In genomic region chr11:85626496-85626895, GRCh38 we compare ENCODE assay signal across 8 cellular contexts. TPM values are rescaled to one million over a fixed set of nuclear protein-coding genes. Genes with fewer than 3 reads are reported as not detected.
DNase-seq lines count a peak whose midpoint lies in the region; ATAC-seq and TF ChIP-seq lines count a peak whose summit lies in the region.

No MANE protein-coding gene starts in this region.

- peaks cover 6% of the 10 kb centered on the region for H3K79me1 ChIP-seq in mesenchymal stem cell (replicated peaks; ENCODE audit: low read length, poor library complexity, severe bottlenecking)

- POLR2A ChIA-PET in A673 (lab: Charles Lee; ENCODE audit: low non-redundant PET) = no interaction called here
- POLR2A ChIA-PET in activated naive CD8-positive, alpha-beta T cell treated with anti-CD3 and anti-CD28 coated beads, Interleukin-2, amount 10 ng/mL, durations not matched to agents 7 days and 5 days (lab: Charles Lee) = interaction anchor here (1.0 to 3.8 kb wide), 5 partner anchors 13 to 619 kb away, joined by 3 to 48 read pairs (median 12); partner anchors contain the start of genes CREBZF, EED and TMEM126A

- TF ChIP-seq CTCF in A673 (conservative IDR thresholded peaks at IDR 0.05; ENCODE audit: low read depth, low read length) (no peak), HFFc6 (IDR thresholded peaks at IDR 0.05) (no peak), brain microvascular endothelial cell (IDR thresholded peaks at IDR 0.05; ENCODE audit: low read depth, low read length, missing control alignments) (no peak)

- no peak overlapping the region for H2BK120ac ChIP-seq in mesenchymal stem cell (ENCODE audit: low read depth, low read length)

- peaks cover 22% of the 10 kb centered on the region for H3K4me1 Mint-ChIP-seq in HFFc6 (ENCODE audit: low read depth)
- H3K4me1 Mint-ChIP-seq in activated naive CD8-positive, alpha-beta T cell treated with anti-CD3 and anti-CD28 coated beads, Interleukin-2, amount 10 ng/mL, durations not matched to agents 7 days and 5 days = peaks cover 29% of the 10 kb centered on the region

- H3K4me3 ChIP-seq in A673 (ENCODE audit: low read depth, low read length, poor library complexity, severe bottlenecking) = peak overlapping the region; percentile 70
- H3K4me3 ChIP-seq in mesenchymal stem cell (ENCODE audit: insufficient read depth in 1 of 2, low read depth in 1 of 2, low read length in 2 of 2) = peak overlapping the region in 1 of 2 experiments; percentile 95
- no peak overlapping the region for H3K4me3 ChIP-seq in brain microvascular endothelial cell (ENCODE audit: low read depth, low read length)

- H3K18ac ChIP-seq in mesenchymal stem cell (ENCODE audit: low read depth in 1 of 2, low read length in 2 of 2) = no peak overlapping the region

- no peaks in the 10 kb centered on the region for H3K9me3 ChIP-seq in A673 (ENCODE audit: low read depth, low read length, poor library complexity, severe bottlenecking)
- no peaks in the 10 kb centered on the region for H3K9me3 ChIP-seq in mesenchymal stem cell (ENCODE audit: control insufficient read depth, low read length)

- H4K91ac ChIP-seq in mesenchymal stem cell (ENCODE audit: low read length) = no peak overlapping the region

- H2BK12ac ChIP-seq in mesenchymal stem cell (ENCODE audit: low read length in 2 of 2) = no peak overlapping the region

- no peaks in the 10 kb centered on the region for H3K36me3 Mint-ChIP-seq in HFFc6 (ENCODE audit: low read depth)
- peaks cover 10% of the 10 kb centered on the region for H3K36me3 Mint-ChIP-seq in activated naive CD8-positive, alpha-beta T cell treated with anti-CD3 and anti-CD28 coated beads, Interleukin-2, amount 10 ng/mL, durations not matched to agents 7 days and 5 days

- no peak overlapping the region for H2AFZ ChIP-seq in mesenchymal stem cell (ENCODE audit: low read depth, low read length)

- no peak overlapping the region for H3K4ac ChIP-seq in mesenchymal stem cell (ENCODE audit: low read depth in 1 of 2, low read length in 2 of 2)

- H2AK5ac ChIP-seq in mesenchymal stem cell (ENCODE audit: low read length, severe bottlenecking) = no peak overlapping the region

- in situ Hi-C loops in brain microvascular endothelial cell (cut with HindIII; ENCODE audit: low pct_ligation_motif_present, low sequenced_read_pairs) = no loop called here

- ATAC-seq in activated naive CD8-positive, alpha-beta T cell treated with anti-CD3 and anti-CD28 coated beads, Interleukin-2, amount 10 ng/mL, durations not matched to agents 7 days and 5 days (ENCODE audit: low read depth) = no peak

- H3K36me3 ChIP-seq in A673 (ENCODE audit: insufficient read depth, low read length, poor library complexity, severe bottlenecking) = peaks cover 5% of the 10 kb centered on the region
- peaks cover 2 to 11% of the 10 kb centered on the region in 2 experiments for H3K36me3 ChIP-seq in mesenchymal stem cell (ENCODE audit: control insufficient read depth in 1 of 2, insufficient read depth in 2 of 2, low read depth in 1 of 2, low read length in 2 of 2)
- H3K36me3 ChIP-seq in brain microvascular endothelial cell (replicated peaks) = no peaks in the 10 kb centered on the region

- H3K4me3 Mint-ChIP-seq in HFFc6 = peak overlapping the region; percentile 94
- peak overlapping the region; percentile 97 for H3K4me3 Mint-ChIP-seq in activated naive CD8-positive, alpha-beta T cell treated with anti-CD3 and anti-CD28 coated beads, Interleukin-2, amount 10 ng/mL, durations not matched to agents 7 days and 5 days

- peaks cover 4% of the 10 kb centered on the region for H3K27me3 Mint-ChIP-seq in HFFc6 (ENCODE audit: insufficient read depth)
- H3K27me3 Mint-ChIP-seq in activated naive CD8-positive, alpha-beta T cell treated with anti-CD3 and anti-CD28 coated beads, Interleukin-2, amount 10 ng/mL, durations not matched to agents 7 days and 5 days = peaks cover 2% of the 10 kb centered on the region

- H3K27me3 ChIP-seq in A673 (replicated peaks; ENCODE audit: insufficient read depth, low read depth, low read length, poor library complexity) = peaks cover 9% of the 10 kb centered on the region
- no peaks in the 10 kb centered on the region for H3K27me3 ChIP-seq in mesenchymal stem cell (ENCODE audit: control insufficient read depth in 1 of 2, insufficient read depth in 1 of 2, low read length in 2 of 2)
- H3K27me3 ChIP-seq in brain microvascular endothelial cell (replicated peaks) = no peaks in the 10 kb centered on the region

- DNase-seq in A673 (ENCODE audit: low spot score) (no peak), HFFc6 (no peak), mesenchymal stem cell (no peak), brain microvascular endothelial cell (no peak), UCSD-AML1 (lab: John Stamatoyannopoulos, UW; ENCODE audit: unreplicated experiment) (no peak), A172 (ENCODE audit: low spot score) (no peak), GF-D8 (lab: John Stamatoyannopoulos, UW) (no peak)
- no peak for DNase-seq in activated naive CD8-positive, alpha-beta T cell treated with anti-CD3 and anti-CD28 coated beads, Interleukin-2, amount 10 ng/mL, durations not matched to agents 7 days and 5 days

- no peaks in the 10 kb centered on the region for H3K9me3 Mint-ChIP-seq in HFFc6
- H3K9me3 Mint-ChIP-seq in activated naive CD8-positive, alpha-beta T cell treated with anti-CD3 and anti-CD28 coated beads, Interleukin-2, amount 10 ng/mL, durations not matched to agents 7 days and 5 days = no peaks in the 10 kb centered on the region

- H3K27ac Mint-ChIP-seq in HFFc6 = peak overlapping the region; percentile 79; the same call in 1 of the 2 replicates
- H3K27ac Mint-ChIP-seq in activated naive CD8-positive, alpha-beta T cell treated with anti-CD3 and anti-CD28 coated beads, Interleukin-2, amount 10 ng/mL, durations not matched to agents 7 days and 5 days = no peak overlapping the region

- no peak overlapping the region for H2BK15ac ChIP-seq in mesenchymal stem cell (ENCODE audit: low read depth, poor library complexity, severe bottlenecking)

- WGBS in mesenchymal stem cell = no CpG with 5 or more reads among the region's 2 CpGs

- H3K14ac ChIP-seq in mesenchymal stem cell (ENCODE audit: low read length in 2 of 2) = no peak overlapping the region

- intact Hi-C loops in A673 (cut with micrococcal nuclease; ENCODE audit: unreplicated experiment) = no loop called here

- H3K4me1 ChIP-seq in A673 (ENCODE audit: insufficient read depth, low read length, poor library complexity, severe bottlenecking) (peaks cover 16% of the 10 kb centered on the region), mesenchymal stem cell (ENCODE audit: control insufficient read depth, insufficient read depth, low read depth, low read length) (no peaks in the 10 kb centered on the region)

- no peak overlapping the region for H4K8ac ChIP-seq in mesenchymal stem cell (ENCODE audit: low read length)

- no peak overlapping the region for H3K23ac ChIP-seq in mesenchymal stem cell (ENCODE audit: low read length in 2 of 2)

- H3K27ac ChIP-seq in A673 (ENCODE audit: low read depth, low read length, poor library complexity, severe bottlenecking) (no peak overlapping the region), mesenchymal stem cell (ENCODE audit: low read length, poor library complexity, severe bottlenecking) (no peak overlapping the region), brain microvascular endothelial cell (no peak overlapping the region)

- H3K9ac ChIP-seq in mesenchymal stem cell (ENCODE audit: low read length) = peak overlapping the region; percentile 95

- BruUV-seq in A673 (replicated peaks; lab: Mats Ljungman, UMichigan) = no TSS peak

- H2BK5ac ChIP-seq in mesenchymal stem cell (ENCODE audit: low read depth, low read length, poor library complexity, severe bottlenecking) = no peak overlapping the region

- no peak overlapping the region for H3K4me2 ChIP-seq in mesenchymal stem cell (ENCODE audit: low read length, poor library complexity, severe bottlenecking)

- CTCF ChIA-PET in A673 (lab: Charles Lee) = no interaction called here

RNA-seq across cellular contexts. Expression of gene DLG2, which starts 0.6 kb away (rescaled TPM):
- total RNA-seq in A673 (2021) = 276 and 277 TPM in 2 replicates
- total RNA-seq in HFFc6 (2021; fragmentation: NEBNext Ultra II Directional; extraction: Animal tissue kit (Norgen Biotek cat#: 25700)) = under 1 TPM in 5 of 6 experiments, not detected in 1; 0.39 to 1.00 (median 0.80) TPM
- total RNA-seq in activated naive CD8-positive, alpha-beta T cell treated with anti-CD3 and anti-CD28 coated beads, Interleukin-2, amount 10 ng/mL, durations not matched to agents 7 days and 5 days = 1 to 10 TPM; 2.6 to 3.4 TPM
- polyA plus RNA-seq in mesenchymal stem cell (2013, experiment 1 of 2) = 0.32 TPM
- 0.16 TPM for polyA plus RNA-seq in mesenchymal stem cell (2013, experiment 2 of 2)
- total RNA-seq in A172 (2014; rRNA removed; shearing (Covaris generic)) = 0.67 and 0.72 TPM in 2 replicates

RNA-seq across cellular contexts. Expression of gene TMEM126B, which starts 1.9 kb away (rescaled TPM):
- 70.4 and 80.5 TPM in 2 replicates for total RNA-seq in A673 (2021)
- 10 to 100 TPM; 44.0 to 50.5 (median 46.6) TPM for total RNA-seq in HFFc6 (2021; fragmentation: NEBNext Ultra II Directional; extraction: Animal tissue kit (Norgen Biotek cat#: 25700))
- 10 to 100 TPM; 52.8 to 53.9 TPM for total RNA-seq in activated naive CD8-positive, alpha-beta T cell treated with anti-CD3 and anti-CD28 coated beads, Interleukin-2, amount 10 ng/mL, durations not matched to agents 7 days and 5 days
- polyA plus RNA-seq in mesenchymal stem cell (2013, experiment 1 of 2) = 60.1 TPM
- polyA plus RNA-seq in mesenchymal stem cell (2013, experiment 2 of 2) = 59.6 TPM
- total RNA-seq in A172 (2014; rRNA removed; shearing (Covaris generic)) = 175 and 197 TPM in 2 replicates

RNA-seq across cellular contexts. Expression of gene TMEM126A, which starts 21.3 kb away (rescaled TPM):
- 53.8 and 66.0 TPM in 2 replicates for total RNA-seq in A673 (2021)
- total RNA-seq in HFFc6 (2021; fragmentation: NEBNext Ultra II Directional; extraction: Animal tissue kit (Norgen Biotek cat#: 25700)) = 10 to 100 TPM; 32.0 to 52.4 (median 48.2) TPM
- 10 to 100 TPM; 27.2 to 28.8 TPM for total RNA-seq in activated naive CD8-positive, alpha-beta T cell treated with anti-CD3 and anti-CD28 coated beads, Interleukin-2, amount 10 ng/mL, durations not matched to agents 7 days and 5 days
- polyA plus RNA-seq in mesenchymal stem cell (2013, experiment 1 of 2) = 65.7 TPM
- 71.4 TPM for polyA plus RNA-seq in mesenchymal stem cell (2013, experiment 2 of 2)
- 116 and 134 TPM in 2 replicates for total RNA-seq in A172 (2014; rRNA removed; shearing (Covaris generic))

RNA-seq across cellular contexts. Expression of gene CREBZF, which starts 38.4 kb away (rescaled TPM):
- 74.1 and 76.6 TPM in 2 replicates for total RNA-seq in A673 (2021)
- 10 to 100 TPM; 16.1 to 18.9 (median 18.5) TPM for total RNA-seq in HFFc6 (2021; fragmentation: NEBNext Ultra II Directional; extraction: Animal tissue kit (Norgen Biotek cat#: 25700))
- 10 to 100 TPM; 77.7 to 78.4 TPM for total RNA-seq in activated naive CD8-positive, alpha-beta T cell treated with anti-CD3 and anti-CD28 coated beads, Interleukin-2, amount 10 ng/mL, durations not matched to agents 7 days and 5 days
- 13.1 TPM for polyA plus RNA-seq in mesenchymal stem cell (2013, experiment 1 of 2)
- polyA plus RNA-seq in mesenchymal stem cell (2013, experiment 2 of 2) = 13.7 TPM
- total RNA-seq in A172 (2014; rRNA removed; shearing (Covaris generic)) = 46.6 and 54.2 TPM in 2 replicates

RNA-seq across cellular contexts. Expression of gene CCDC89, which starts 59.5 kb away (rescaled TPM):
- 0.41 and 0.66 TPM in 2 replicates for total RNA-seq in A673 (2021)
- 1 to 10 TPM; 1.7 to 3.5 (median 2.8) TPM for total RNA-seq in HFFc6 (2021; fragmentation: NEBNext Ultra II Directional; extraction: Animal tissue kit (Norgen Biotek cat#: 25700))
- under 1 TPM; 0.22 to 0.43 TPM for total RNA-seq in activated naive CD8-positive, alpha-beta T cell treated with anti-CD3 and anti-CD28 coated beads, Interleukin-2, amount 10 ng/mL, durations not matched to agents 7 days and 5 days
- polyA plus RNA-seq in mesenchymal stem cell (2013, experiment 1 of 2) = 0.03 TPM
- 0.03 TPM for polyA plus RNA-seq in mesenchymal stem cell (2013, experiment 2 of 2)
- total RNA-seq in A172 (2014; rRNA removed; shearing (Covaris generic)) = 11.5 and 13.6 TPM in 2 replicates

Comparison
In these comparisons a context has a peak if more than half of its experiments do, and no peak if none do; other contexts are left out.
1. RNA of gene DLG2, which starts 0.6 kb away (total RNA-seq): 276 to 277 TPM in A673; 2.6 to 3.4 TPM in activated naive CD8-positive, alpha-beta T cell treated with anti-CD3 and anti-CD28 coated beads, Interleukin-2, amount 10 ng/mL, durations not matched to agents 7 days and 5 days, 0.39 to 1.00 TPM in HFFc6 and 0.67 to 0.72 TPM in A172; every median in the first group is over 10 times any median in the second.